Comparison of ENCODE assay signal across 16 cellular contexts in genomic region chr22:37258005-37258790, GRCh38. TPM values are rescaled to one million over a fixed set of nuclear protein-coding genes. Genes with fewer than 3 reads are reported as not detected.
"Had no signal": no experiment of that assay in that cellular context is flagged by ENCODE, and none has a peak within 500 bp of the region (broad histone marks: within the 10 kb centered on the region; RNA-seq: fewer than 3 reads in every experiment).

No MANE protein-coding gene starts in this region.

- ATAC-seq: activated T-helper 17 cell treated with anti-CD3 and anti-CD28 coated beads, Interleukin-2, amount 50 U/mL, for 72 hours; lower lobe of right lung; right cardiac atrium; stimulated activated naive CD8-positive, alpha-beta T cell treated with anti-CD3 and anti-CD28 coated beads, Interleukin-15, Interleukin-2, amounts not matched to agents 100 U/mL and 50 U/mL, for 24 hours had no signal

- H3K27ac Mint-ChIP-seq: activated CD4-positive, alpha-beta T cell treated with anti-CD3 and anti-CD28 coated beads for 36 hours; activated T-helper 17 cell treated with anti-CD3 and anti-CD28 coated beads, Interleukin-2, amount 50 U/mL, for 72 hours had no signal

- H3K4me3 ChIP-seq: adrenal gland, lower lobe of right lung, prostate gland, skin epidermis, transverse colon had no signal

- DNase-seq: activated CD4-positive, alpha-beta T cell treated with anti-CD3 and anti-CD28 coated beads for 36 hours; activated naive CD4-positive, alpha-beta T cell treated with anti-CD3 and anti-CD28 coated beads, Interleukin-2, amount 50 U/mL, for 16 hours; midbrain; right cardiac atrium; stimulated activated CD4-positive, alpha-beta T cell treated with anti-CD3 and anti-CD28 coated beads, Interleukin-4, amount 100 ng/mL, for 4 hours; stimulated activated naive CD8-positive, alpha-beta T cell treated with anti-CD3 and anti-CD28 coated beads, Interleukin-15, Interleukin-2, amounts not matched to agents 100 U/mL and 50 U/mL, for 24 hours; T-helper 1 cell; transverse colon had no signal

- H3K9me3 Mint-ChIP-seq: activated T-helper 17 cell treated with anti-CD3 and anti-CD28 coated beads, Interleukin-2, amount 50 U/mL, for 72 hours had no signal

- H3K4me1 ChIP-seq: adrenal gland, prostate gland had no signal

- H3K4me3 Mint-ChIP-seq: activated CD4-positive, alpha-beta T cell treated with anti-CD3 and anti-CD28 coated beads for 36 hours; activated T-helper 17 cell treated with anti-CD3 and anti-CD28 coated beads, Interleukin-2, amount 50 U/mL, for 72 hours had no signal

- H3K9me3 ChIP-seq: adrenal gland, lower lobe of right lung, prostate gland, transverse colon had no signal

- H3K36me3 ChIP-seq: adrenal gland, lower lobe of right lung, prostate gland, transverse colon had no signal

- H3K27ac ChIP-seq: adrenal gland, lower lobe of right lung, prostate gland, skin epidermis, transverse colon, VCaP had no signal

- H3K27me3 Mint-ChIP-seq: activated CD4-positive, alpha-beta T cell treated with anti-CD3 and anti-CD28 coated beads for 36 hours; activated T-helper 17 cell treated with anti-CD3 and anti-CD28 coated beads, Interleukin-2, amount 50 U/mL, for 72 hours had no signal

RNA-seq across cellular contexts. Expression of gene RAC2, which starts 14.1 kb away (rescaled TPM):
- total RNA-seq: myocyte had no signal

RNA-seq across cellular contexts. Expression of gene CYTH4, which starts 24.1 kb away (rescaled TPM):
- total RNA-seq: myocyte had no signal

RNA-seq across cellular contexts. Expression of gene SSTR3, which starts 45.9 kb away (rescaled TPM):
- total RNA-seq: cardiac septum, lower lobe of right lung, myocyte, right cardiac atrium had no signal
